Comparison of ENCODE assay signal across 20 cellular contexts in genomic region chr6:136036601-136037000, GRCh38.
A peak's percentile ranks its signal among the peaks of the same experiment; 100 is the strongest.
DNase-seq lines count a peak whose midpoint lies in the region; ATAC-seq and TF ChIP-seq lines count a peak whose summit lies in the region.
"Had no signal": no experiment of that assay in that cellular context is flagged by ENCODE, and none has a peak within 500 bp of the region (broad histone marks: within the 10 kb centered on the region; RNA-seq: fewer than 3 reads in every experiment).

No MANE protein-coding gene starts in this region.

- CTCF ChIA-PET in SK-N-SH (lab: Yijun Ruan, JAX): interaction anchor here (1.4 kb wide), 1 partner anchor 183 kb away, joined by 3 read pairs; no protein-coding TSS in a partner anchor

- H3K27ac ChIP-seq in SK-N-SH (ENCODE audit: low read depth in 2 of 2, low read length in 1 of 2) (peak overlapping the region in 1 of 2 experiments; percentile 94; a peak in 3 of 4 replicates), dorsolateral prefrontal cortex (peak overlapping the region in 50 of 59 donors; percentile 5 to 86 (median 72)), neural progenitor cell (no peak overlapping the region), transverse colon (peak overlapping the region; percentile 57 to 71 (median 68))
- H3K27ac ChIP-seq: HL-60 had no signal

- H3K4me1 ChIP-seq in SK-N-SH (ENCODE audit: control insufficient read depth in 1 of 2, insufficient read depth in 2 of 2, low read depth in 1 of 2, low read length in 1 of 2) (peaks cover 18 to 35% of the 10 kb centered on the region in 2 experiments), neural progenitor cell (peaks cover 12% of the 10 kb centered on the region), transverse colon (peaks cover 0 to 4% (median 2%) of the 10 kb centered on the region in 4 donors)

- H3K9me3 Mint-ChIP-seq in neural progenitor cell: no peaks in the 10 kb centered on the region
- no peaks in the 10 kb centered on the region for H3K9me3 Mint-ChIP-seq in T-helper 2 cell treated with Interferon-gamma antibody and Interleukin-4, amounts not matched to agents 5 μg/mL and 100 μg/mL, for 36 hours
- H3K9me3 Mint-ChIP-seq: activated T-cell treated with anti-CD3 and anti-CD28 coated beads, Interleukin-2, amount 50 U/mL, for 24 hours; central memory CD8-positive, alpha-beta T cell; memory B cell; nephron progenitor cell had no signal

- TF ChIP-seq EP300 in SK-N-SH (IDR thresholded peaks at IDR 0.05; ENCODE audit: borderline replicate concordance in 1 of 2, low read depth in 1 of 2, low read length in 1 of 2): no peak
- no peak for TF ChIP-seq EP300 in transverse colon (IDR thresholded peaks at IDR 0.05; ENCODE audit: low read depth)

- ATAC-seq in SK-N-SH treated with all-trans-retinoic acid at 6 μM for 48 hours: no peak
- no peak for ATAC-seq in GM21381 (IDR thresholded peaks at IDR 0.05; ENCODE audit: unreplicated experiment)
- ATAC-seq: K562 had no signal

- POLR2A ChIA-PET in SK-N-SH (lab: Yijun Ruan, JAX): no interaction called here

- intact Hi-C loops in dorsolateral prefrontal cortex (cut with DNase I) (no loop called here), transverse colon (cut with DNase I; ENCODE audit: low total_unique reads) (no loop called here)

- H3K27me3 ChIP-seq in SK-N-SH (ENCODE audit: insufficient read depth) (no peaks in the 10 kb centered on the region), dorsolateral prefrontal cortex (no peaks in the 10 kb centered on the region), neural progenitor cell (no peaks in the 10 kb centered on the region), transverse colon (no peaks in the 10 kb centered on the region)

- TF ChIP-seq POLR2A in transverse colon (IDR thresholded peaks at IDR 0.05): no peak

- no peak overlapping the region for H3K4me3 Mint-ChIP-seq in neural progenitor cell
- H3K4me3 Mint-ChIP-seq in T-helper 2 cell treated with Interferon-gamma antibody and Interleukin-4, amounts not matched to agents 5 μg/mL and 100 μg/mL, for 36 hours: no peak overlapping the region
- H3K4me3 Mint-ChIP-seq: activated naive CD8-positive, alpha-beta T cell; activated T-cell treated with anti-CD3 and anti-CD28 coated beads, Interleukin-2, amount 50 U/mL, for 24 hours; central memory CD8-positive, alpha-beta T cell; memory B cell; nephron progenitor cell had no signal

- TF ChIP-seq CTCF in SK-N-SH (IDR thresholded peaks at IDR 0.05) (no peak), dorsolateral prefrontal cortex (IDR thresholded peaks at IDR 0.05 in 54 of 56, conservative IDR thresholded peaks at IDR 0.05 in 2 of 56; ENCODE audit: low read depth in 1 of 56, partially characterized antibody in 56 of 56) (no peak), neural progenitor cell (IDR thresholded peaks at IDR 0.05) (no peak), transverse colon (IDR thresholded peaks at IDR 0.05) (no peak)

- H3K36me3 Mint-ChIP-seq in neural progenitor cell: no peaks in the 10 kb centered on the region
- peaks cover 4% of the 10 kb centered on the region for H3K36me3 Mint-ChIP-seq in T-helper 2 cell treated with Interferon-gamma antibody and Interleukin-4, amounts not matched to agents 5 μg/mL and 100 μg/mL, for 36 hours (ENCODE audit: low read depth)
- H3K36me3 Mint-ChIP-seq: activated naive CD8-positive, alpha-beta T cell had no signal

- no peaks in the 10 kb centered on the region for H3K9me3 ChIP-seq in SK-N-SH
- no peaks in the 10 kb centered on the region for H3K9me3 ChIP-seq in neural progenitor cell (ENCODE audit: low read depth)
- H3K9me3 ChIP-seq in transverse colon: no peaks in the 10 kb centered on the region

- WGBS in SK-N-SH (ENCODE audit: low lambda C conversion rate): 98% methylated on average over 4 of the region's 4 CpGs
- WGBS in transverse colon (ENCODE audit: low coverage in 1 of 2), 2 donors: 68 to 79% methylated on average over 3 to 4 of the region's 4 CpGs

- H3K36me3 ChIP-seq in SK-N-SH (replicated peaks in 1 of 2; ENCODE audit: control insufficient read depth in 1 of 2, insufficient read depth in 2 of 2, low read length in 1 of 2) (no peaks in the 10 kb centered on the region), neural progenitor cell (no peaks in the 10 kb centered on the region), transverse colon (no peaks in the 10 kb centered on the region)

- peaks cover 14% of the 10 kb centered on the region for H3K4me1 Mint-ChIP-seq in neural progenitor cell
- peaks cover 6% of the 10 kb centered on the region for H3K4me1 Mint-ChIP-seq in T-helper 2 cell treated with Interferon-gamma antibody and Interleukin-4, amounts not matched to agents 5 μg/mL and 100 μg/mL, for 36 hours (ENCODE audit: low read depth)

- no peak for TF ChIP-seq RAD21 in SK-N-SH (IDR thresholded peaks at IDR 0.05; ENCODE audit: low read length)

- peaks cover 2% of the 10 kb centered on the region for H3K27me3 Mint-ChIP-seq in neural progenitor cell (ENCODE audit: insufficient read depth, low read depth)
- no peaks in the 10 kb centered on the region for H3K27me3 Mint-ChIP-seq in T-helper 2 cell treated with Interferon-gamma antibody and Interleukin-4, amounts not matched to agents 5 μg/mL and 100 μg/mL, for 36 hours (ENCODE audit: low read depth)
- H3K27me3 Mint-ChIP-seq: activated naive CD8-positive, alpha-beta T cell; memory B cell had no signal

- H3F3A ChIP-seq in SK-N-SH (replicated peaks; ENCODE audit: insufficient read depth) (peaks cover 3% of the 10 kb centered on the region), neural progenitor cell (ENCODE audit: low read depth) (no peaks in the 10 kb centered on the region)

- no peaks in the 10 kb centered on the region for H3K9me2 ChIP-seq in SK-N-SH

- in situ Hi-C loops in transverse colon (cut with MboI; ENCODE audit: low pct_ligation_motif_present in 1 of 4, low pct_unique_long_range_greater_than_20kb in 1 of 4, low sequenced_read_pairs in 3 of 4): no loop called here

- no peak overlapping the region for H3K4me3 ChIP-seq in SK-N-SH (ENCODE audit: low read depth in 2 of 2, low read length in 1 of 2)
- H3K4me3 ChIP-seq in dorsolateral prefrontal cortex: peak overlapping the region in 5 of 59 donors; percentile 12 to 50 (median 29)
- H3K4me3 ChIP-seq in neural progenitor cell: no peak overlapping the region
- no peak overlapping the region for H3K4me3 ChIP-seq in transverse colon
- H3K4me3 ChIP-seq: K562 had no signal

- no peaks in the 10 kb centered on the region for H3K79me2 ChIP-seq in SK-N-SH (ENCODE audit: insufficient read depth)
- no peaks in the 10 kb centered on the region for H3K79me2 ChIP-seq in neural progenitor cell (ENCODE audit: low read depth)

- no peak overlapping the region for H3K9ac ChIP-seq in SK-N-SH
- no peak overlapping the region for H3K9ac ChIP-seq in neural progenitor cell

- H2AFZ ChIP-seq in SK-N-SH (ENCODE audit: low read depth) (peak overlapping the region; percentile 22; the same call in 1 of the 2 replicates), neural progenitor cell (replicated peaks) (no peak overlapping the region)

- DNase-seq in SK-N-SH: no peak
- DNase-seq in dorsolateral prefrontal cortex: no peak
- DNase-seq in neural progenitor cell (ENCODE audit: low spot score): no peak
- no peak for DNase-seq in transverse colon
- no peak for DNase-seq in T-helper 2 cell treated with Interferon-gamma antibody and Interleukin-4, amounts not matched to agents 5 μg/mL and 100 μg/mL, for 36 hours (ENCODE audit: low spot score)
- no peak for DNase-seq in GM19238 (ENCODE audit: insufficient read length, low spot score)
- DNase-seq: 8988T; activated CD4-positive, alpha-beta T cell treated with anti-CD3 and anti-CD28 coated beads, Interleukin-2, amount 50 U/mL, for 48 hours; activated T-cell treated with anti-CD3 and anti-CD28 coated beads, Interleukin-2, amount 50 U/mL, for 24 hours; C1 segment of cervical spinal cord; NCI-H1092; NCI-H774; nephron progenitor cell had no signal

- peak overlapping the region; percentile 7 for H3K27ac Mint-ChIP-seq in neural progenitor cell
- H3K27ac Mint-ChIP-seq in T-helper 2 cell treated with Interferon-gamma antibody and Interleukin-4, amounts not matched to agents 5 μg/mL and 100 μg/mL, for 36 hours: no peak overlapping the region
- H3K27ac Mint-ChIP-seq: activated naive CD8-positive, alpha-beta T cell; activated T-cell treated with anti-CD3 and anti-CD28 coated beads, Interleukin-2, amount 50 U/mL, for 24 hours; memory B cell; nephron progenitor cell had no signal

- H4K20me1 ChIP-seq in SK-N-SH (ENCODE audit: insufficient read depth) (no peaks in the 10 kb centered on the region), neural progenitor cell (ENCODE audit: low read depth) (no peaks in the 10 kb centered on the region)

- H3K4me2 ChIP-seq in SK-N-SH: peak overlapping the region; percentile 83; the same call in 1 of the 2 replicates
- H3K4me2 ChIP-seq in neural progenitor cell: no peak overlapping the region

TF ChIP-seq in SK-N-SH, 30 proteins besides CTCF, POLR2A, EP300 and RAD21 (continues in another document):
- TF ChIP-seq RFX5 (IDR thresholded peaks at IDR 0.05; ENCODE audit: low read length): no peak

TF ChIP-seq in SK-N-SH treated with all-trans-retinoic acid at 6 μM for 48 hours, 23 proteins besides CTCF, POLR2A, EP300 and RAD21 (continues in another document):
- TF ChIP-seq ZNF70 (CRISPR knock-in tag; IDR thresholded peaks at IDR 0.05): no peak
- no peak for TF ChIP-seq ZC3H10 (CRISPR knock-in tag; IDR thresholded peaks at IDR 0.05)
- no peak for TF ChIP-seq ARNTL (CRISPR knock-in tag; IDR thresholded peaks at IDR 0.05; ENCODE audit: borderline replicate concordance, low read depth)
- no peak for TF ChIP-seq RARB (CRISPR knock-in tag; IDR thresholded peaks at IDR 0.05)
- TF ChIP-seq ISL1 (CRISPR knock-in tag; IDR thresholded peaks at IDR 0.05): no peak
- no peak for TF ChIP-seq GLIS3 (CRISPR knock-in tag; IDR thresholded peaks at IDR 0.05)
- no peak for TF ChIP-seq CSRNP3 (CRISPR knock-in tag; IDR thresholded peaks at IDR 0.05)
- TF ChIP-seq OSR1 (CRISPR knock-in tag; IDR thresholded peaks at IDR 0.05): no peak
- TF ChIP-seq ZFP3 (CRISPR knock-in tag; IDR thresholded peaks at IDR 0.05): no peak
- no peak for TF ChIP-seq ZNF565 (CRISPR knock-in tag; conservative IDR thresholded peaks at IDR 0.05; ENCODE audit: low read depth)
- TF ChIP-seq ESRRG (CRISPR knock-in tag; IDR thresholded peaks at IDR 0.05): no peak
- TF ChIP-seq CSDC2 (CRISPR knock-in tag; IDR thresholded peaks at IDR 0.05): no peak
- TF ChIP-seq BACH2 (CRISPR knock-in tag; IDR thresholded peaks at IDR 0.05; ENCODE audit: borderline replicate concordance): no peak
